Comparison of ENCODE assay signal across 9 cellular contexts in the genomic region with DNA sequence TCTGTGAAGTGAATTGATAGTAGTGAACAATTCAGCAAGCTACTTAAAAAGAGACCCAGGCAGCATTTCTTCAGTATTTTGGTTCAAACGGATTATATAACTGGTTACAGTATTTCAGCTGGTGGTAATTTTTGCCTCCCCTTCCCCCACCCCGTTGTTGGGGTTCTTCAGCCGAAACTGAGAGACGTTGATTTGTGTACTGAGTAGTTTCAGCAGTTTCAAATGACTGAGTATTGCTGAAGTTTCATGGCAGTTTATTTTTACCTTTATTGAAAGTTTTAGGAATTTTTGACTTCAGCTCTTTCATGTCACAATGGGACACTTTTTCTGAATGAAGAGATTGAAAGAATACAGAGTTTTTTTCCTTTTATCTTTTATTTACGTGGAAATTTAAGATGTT. TPM values are rescaled to one million over a fixed set of nuclear protein-coding genes. Genes with fewer than 3 reads are reported as not detected.
DNase-seq lines count a peak whose midpoint lies in the region; ATAC-seq and TF ChIP-seq lines count a peak whose summit lies in the region.
"Had no signal": no experiment of that assay in that cellular context is flagged by ENCODE, and none has a peak within 500 bp of the region (broad histone marks: within the 10 kb centered on the region; RNA-seq: fewer than 3 reads in every experiment).

No MANE protein-coding gene starts in this region.

- TF ChIP-seq EP300 in gastroesophageal sphincter (IDR thresholded peaks at IDR 0.05): no peak

- peak overlapping the region; percentile 99 for H3K27ac Mint-ChIP-seq in CD4-positive, CD25-positive, alpha-beta regulatory T cell

- ATAC-seq in CD4-positive, CD25-positive, alpha-beta regulatory T cell (ENCODE audit: low read depth in 2 of 2): no peak
- ATAC-seq in HG03378 (IDR thresholded peaks at IDR 0.05; ENCODE audit: unreplicated experiment) (peak; percentile 19), gastroesophageal sphincter (no peak), gastrocnemius medialis (no peak), GM21576 (IDR thresholded peaks at IDR 0.05; ENCODE audit: unreplicated experiment) (no peak)
- ATAC-seq: mucosa of descending colon had no signal

- in situ Hi-C loops in gastrocnemius medialis (cut with MboI; ENCODE audit: low sequenced_read_pairs in 4 of 4): loop anchor here in 2 of 4 donors (25.0 kb wide), 1 partner anchor 1188 kb away; a partner anchor contains a TSS

- H3K27ac ChIP-seq in CD4-positive, CD25-positive, alpha-beta regulatory T cell (ENCODE audit: insufficient read depth, low read length, poor library complexity, severe bottlenecking): peak overlapping the region; percentile 100
- peak overlapping the region; percentile 96 to 100 (median 99) for H3K27ac ChIP-seq in gastroesophageal sphincter
- H3K27ac ChIP-seq in gastrocnemius medialis: peak overlapping the region; percentile 98 to 100 (median 100)

- H3K9me3 Mint-ChIP-seq in CD4-positive, CD25-positive, alpha-beta regulatory T cell: peaks cover 0 to 1% (median 0%) of the 10 kb centered on the region in 7 donors

- no peaks in the 10 kb centered on the region for H3K27me3 ChIP-seq in CD4-positive, CD25-positive, alpha-beta regulatory T cell (ENCODE audit: control insufficient read depth, insufficient read depth, low read length)
- no peaks in the 10 kb centered on the region for H3K27me3 ChIP-seq in gastroesophageal sphincter
- no peaks in the 10 kb centered on the region for H3K27me3 ChIP-seq in gastrocnemius medialis

- peak; percentile 44 to 57 (median 50) for DNase-seq in CD4-positive, CD25-positive, alpha-beta regulatory T cell
- peak; percentile 58 to 61 for DNase-seq in activated T-cell treated with anti-CD3 and anti-CD28 coated beads, Interleukin-2, amount 50 U/mL, for 48 hours
- DNase-seq in gastrocnemius medialis: no peak
- no peak for DNase-seq in A172 (ENCODE audit: low spot score)
- no peak for DNase-seq in NCI-H2107 treated with DMSO at 0.1 percent for 48 hours (lab: John Stamatoyannopoulos, UW; ENCODE audit: unreplicated experiment)

- TF ChIP-seq POLR2A in gastroesophageal sphincter (IDR thresholded peaks at IDR 0.05): no peak
- no peak for TF ChIP-seq POLR2A in gastrocnemius medialis (IDR thresholded peaks at IDR 0.05)

- peaks cover 6% of the 10 kb centered on the region for H3K27me3 Mint-ChIP-seq in CD4-positive, CD25-positive, alpha-beta regulatory T cell

- H3K9me3 ChIP-seq in CD4-positive, CD25-positive, alpha-beta regulatory T cell (ENCODE audit: control insufficient read depth in 2 of 2, low read length in 2 of 2): no peaks in the 10 kb centered on the region
- H3K9me3 ChIP-seq in gastroesophageal sphincter (no peaks in the 10 kb centered on the region), gastrocnemius medialis (no peaks in the 10 kb centered on the region)
- H3K9me3 ChIP-seq: mucosa of descending colon had no signal

- peaks cover 61% of the 10 kb centered on the region for H3K4me1 ChIP-seq in CD4-positive, CD25-positive, alpha-beta regulatory T cell (ENCODE audit: control insufficient read depth, insufficient read depth, low read length, poor library complexity, severe bottlenecking)
- H3K4me1 ChIP-seq in gastroesophageal sphincter (peaks cover 0 to 60% (median 24%) of the 10 kb centered on the region in 3 donors), gastrocnemius medialis (peaks cover 45 to 56% of the 10 kb centered on the region in 2 donors)

- H3K4me3 ChIP-seq in CD4-positive, CD25-positive, alpha-beta regulatory T cell (ENCODE audit: low read depth, low read length): peak overlapping the region; percentile 97
- H3K4me3 ChIP-seq in gastroesophageal sphincter (peak overlapping the region; percentile 80 to 95), gastrocnemius medialis (peak overlapping the region; percentile 84 to 99 (median 92))

- H3K4me3 Mint-ChIP-seq in CD4-positive, CD25-positive, alpha-beta regulatory T cell: peak overlapping the region; percentile 92 to 99 (median 96)

- peaks cover 6% of the 10 kb centered on the region for H3K36me3 ChIP-seq in CD4-positive, CD25-positive, alpha-beta regulatory T cell (ENCODE audit: control insufficient read depth, insufficient read depth, low read length)
- H3K36me3 ChIP-seq in gastroesophageal sphincter: no peaks in the 10 kb centered on the region
- H3K36me3 ChIP-seq in gastrocnemius medialis: no peaks in the 10 kb centered on the region

- WGBS in gastroesophageal sphincter (ENCODE audit: low coverage in 1 of 2), 2 donors: 0% methylated on average over 5 of the region's 5 CpGs

- intact Hi-C loops in gastrocnemius medialis (cut with DNase I; ENCODE audit: low total_unique reads): loop anchor here (2.0 kb wide), 1 partner anchor 1181 kb away; a partner anchor contains a TSS

- H3K36me3 Mint-ChIP-seq in CD4-positive, CD25-positive, alpha-beta regulatory T cell: peaks cover 33% of the 10 kb centered on the region

- H3K4me1 Mint-ChIP-seq in CD4-positive, CD25-positive, alpha-beta regulatory T cell: peaks cover 29 to 57% (median 44%) of the 10 kb centered on the region in 4 donors

- TF ChIP-seq CTCF in gastroesophageal sphincter (IDR thresholded peaks at IDR 0.05) (no peak), gastrocnemius medialis (IDR thresholded peaks at IDR 0.05 in 4 of 5, conservative IDR thresholded peaks at IDR 0.05 in 1 of 5) (no peak)

RNA-seq across cellular contexts. Expression of a gene that starts 1.7 kb away (rescaled TPM):
- 171 TPM for total RNA-seq in CD4-positive, CD25-positive, alpha-beta regulatory T cell
- 100 to 1,000 TPM in 1 of 4 donors, 10 to 100 TPM in 3; 88.8 to 108 (median 98.2) TPM for polyA plus RNA-seq in CD4-positive, CD25-positive, alpha-beta regulatory T cell
- total RNA-seq in gastroesophageal sphincter (10 to 100 TPM; 42.0 to 73.3 (median 62.7) TPM), gastrocnemius medialis (10 to 100 TPM; 40.4 to 58.0 (median 50.5) TPM)
- 85.3 and 117 TPM in 2 replicates for total RNA-seq in A172 (2014; rRNA removed; shearing (Covaris generic))

Comparison
In these comparisons a context has a peak if more than half of its experiments do, and no peak if none do; other contexts are left out.
1. DNase-seq: peak in CD4-positive, CD25-positive, alpha-beta regulatory T cell (3 of 3) and activated T-cell treated with anti-CD3 and anti-CD28 coated beads, Interleukin-2, amount 50 U/mL, for 48 hours (2 of 2); none in gastrocnemius medialis (0 of 2), A172 (single experiment) and NCI-H2107 treated with DMSO at 0.1 percent for 48 hours (single experiment).
2. Peak in every context shown above with its lines, with median percentiles within 50 percentile points of each other: H3K27ac ChIP-seq and H3K4me3 ChIP-seq.